Comparison of ENCODE assay signal across 10 cellular contexts in genomic region chr10:11551915-11552602, GRCh38. TPM values are rescaled to one million over a fixed set of nuclear protein-coding genes. Genes with fewer than 3 reads are reported as not detected.
DNase-seq lines count a peak whose midpoint lies in the region; ATAC-seq and TF ChIP-seq lines count a peak whose summit lies in the region.
"Had no signal": no experiment of that assay in that cellular context is flagged by ENCODE, and none has a peak within 500 bp of the region (broad histone marks: within the 10 kb centered on the region; RNA-seq: fewer than 3 reads in every experiment).

No MANE protein-coding gene starts in this region.

- intact Hi-C loops in PC-3 (cut with micrococcal nuclease): no loop called here
- intact Hi-C loops in esophagus squamous epithelium (cut with DNase I): no loop called here

- H3K4me3 ChIP-seq in PC-3 (ENCODE audit: low read length) (peak overlapping the region; percentile 42), esophagus squamous epithelium (no peak overlapping the region)

- no TSS peak for BruUV-seq in PC-3 (replicated peaks; lab: Mats Ljungman, UMichigan)

- peaks cover 55% of the 10 kb centered on the region for H3K79me2 ChIP-seq in PC-3 (ENCODE audit: low read length)

- H3K27ac ChIP-seq in PC-3 (ENCODE audit: low read length): peak overlapping the region; percentile 88
- H3K27ac ChIP-seq in esophagus squamous epithelium: peak overlapping the region; percentile 47 to 81 (median 72)
- H3K27ac ChIP-seq: parathyroid adenoma had no signal

- peak overlapping the region; percentile 76 for H3K4me2 ChIP-seq in PC-3 (ENCODE audit: low read length)

- H3K36me3 Mint-ChIP-seq in stimulated activated memory B cell treated with anti-CD40 and anti-IgM and Interleukin-4, amounts not matched to agents 10 μg/mL and 1 μg/mL and 100 μg/mL, for 72 hours: peaks cover 11% of the 10 kb centered on the region

- CTCF ChIA-PET in PC-3 (lab: Charles Lee): interaction anchor here (0.6 kb wide), 2 partner anchors 45 to 97 kb away, joined by 4 read pairs; no protein-coding TSS in a partner anchor

- H3K9ac ChIP-seq in PC-3 (ENCODE audit: low read length): peak overlapping the region; percentile 44
- H3K9ac ChIP-seq: parathyroid adenoma had no signal

- TF ChIP-seq CTCF in PC-3 (conservative IDR thresholded peaks at IDR 0.05; ENCODE audit: low read depth, low read length): no peak
- TF ChIP-seq CTCF in esophagus squamous epithelium (IDR thresholded peaks at IDR 0.05): no peak

- DNase-seq in NOMO-1 treated with DMSO at 0.1 percent for 48 hours (lab: John Stamatoyannopoulos, UW; ENCODE audit: unreplicated experiment): peak; percentile 74
- DNase-seq in NOMO-1 treated with dmso at 0.1 percent for 144 hours (lab: John Stamatoyannopoulos, UW; ENCODE audit: unreplicated experiment): no peak
- DNase-seq in PC-3: peak; percentile 79
- no peak for DNase-seq in esophagus squamous epithelium (lab: John Stamatoyannopoulos, UW)
- DNase-seq in mesenteric fat pad (ENCODE audit: low spot score): no peak

- TF ChIP-seq POLR2A in esophagus squamous epithelium (IDR thresholded peaks at IDR 0.05): no peak

- H3K4me1 Mint-ChIP-seq in stimulated activated memory B cell treated with anti-CD40 and anti-IgM and Interleukin-4, amounts not matched to agents 10 μg/mL and 1 μg/mL and 100 μg/mL, for 72 hours: peaks cover 74% of the 10 kb centered on the region

- H3K4me3 Mint-ChIP-seq in stimulated activated memory B cell treated with anti-CD40 and anti-IgM and Interleukin-4, amounts not matched to agents 10 μg/mL and 1 μg/mL and 100 μg/mL, for 72 hours: no peak overlapping the region
- H3K4me3 Mint-ChIP-seq: T-helper 1 cell treated with Interleukin-12 subunit alpha and Interleukin-12 subunit beta and Interleukin-4 antibody, amounts not matched to agents 30 μg/mL and 1 μg/mL, for 36 hours had no signal

- H3K4me1 ChIP-seq in PC-3 (ENCODE audit: insufficient read depth, low read length): peaks cover 26% of the 10 kb centered on the region
- peaks cover 0 to 36% (median 5%) of the 10 kb centered on the region in 3 donors for H3K4me1 ChIP-seq in esophagus squamous epithelium
- H3K4me1 ChIP-seq: parathyroid adenoma had no signal

- peak overlapping the region; percentile 85 for H3K27ac Mint-ChIP-seq in stimulated activated memory B cell treated with anti-CD40 and anti-IgM and Interleukin-4, amounts not matched to agents 10 μg/mL and 1 μg/mL and 100 μg/mL, for 72 hours
- H3K27ac Mint-ChIP-seq: T-helper 1 cell treated with Interleukin-12 subunit alpha and Interleukin-12 subunit beta and Interleukin-4 antibody, amounts not matched to agents 30 μg/mL and 1 μg/mL, for 36 hours had no signal

- no peaks in the 10 kb centered on the region for H3K27me3 Mint-ChIP-seq in stimulated activated memory B cell treated with anti-CD40 and anti-IgM and Interleukin-4, amounts not matched to agents 10 μg/mL and 1 μg/mL and 100 μg/mL, for 72 hours

- H4K20me1 ChIP-seq in PC-3 (ENCODE audit: low read length): no peaks in the 10 kb centered on the region

- ATAC-seq in PC-3 (peak; percentile 96), GM21381 (IDR thresholded peaks at IDR 0.05; ENCODE audit: unreplicated experiment) (no peak), HG02588 (IDR thresholded peaks at IDR 0.05; ENCODE audit: unreplicated experiment) (no peak)
- ATAC-seq in stimulated activated memory B cell treated with anti-CD40 and anti-IgM and Interleukin-4, amounts not matched to agents 10 μg/mL and 1 μg/mL and 100 μg/mL, for 72 hours: no peak

- WGBS in esophagus squamous epithelium, 2 donors: 20 to 34% methylated on average over 4 of the region's 4 CpGs

- no peaks in the 10 kb centered on the region for H3K9me2 ChIP-seq in PC-3 (replicated peaks; ENCODE audit: low read length)

- POLR2A ChIA-PET in PC-3 (lab: Charles Lee; ENCODE audit: unreplicated experiment): no interaction called here

- H3K36me3 ChIP-seq in PC-3 (ENCODE audit: low read depth, low read length) (no peaks in the 10 kb centered on the region), esophagus squamous epithelium (no peaks in the 10 kb centered on the region)

- peaks cover 3% of the 10 kb centered on the region for H3F3A ChIP-seq in PC-3 (ENCODE audit: low read length, unreplicated experiment)

- H2AFZ ChIP-seq in PC-3 (ENCODE audit: low read length): no peak overlapping the region
- H2AFZ ChIP-seq: parathyroid adenoma had no signal

- H3K27me3 ChIP-seq in PC-3 (ENCODE audit: low read length) (no peaks in the 10 kb centered on the region), esophagus squamous epithelium (no peaks in the 10 kb centered on the region)

- H3K9me3 ChIP-seq in PC-3 (ENCODE audit: low read length): no peaks in the 10 kb centered on the region
- no peaks in the 10 kb centered on the region for H3K9me3 ChIP-seq in esophagus squamous epithelium

- H3K9me3 Mint-ChIP-seq in stimulated activated memory B cell treated with anti-CD40 and anti-IgM and Interleukin-4, amounts not matched to agents 10 μg/mL and 1 μg/mL and 100 μg/mL, for 72 hours: peaks cover 8% of the 10 kb centered on the region
- H3K9me3 Mint-ChIP-seq: T-helper 1 cell treated with Interleukin-12 subunit alpha and Interleukin-12 subunit beta and Interleukin-4 antibody, amounts not matched to agents 30 μg/mL and 1 μg/mL, for 36 hours had no signal

RNA-seq across cellular contexts. Expression of gene USP6NL, which starts 59.4 kb away (rescaled TPM):
- total RNA-seq in PC-3 (2014; rRNA removed) (13.0 and 14.3 TPM in 2 replicates), esophagus squamous epithelium (10 to 100 TPM; 28.8 to 56.4 (median 34.0) TPM), mesenteric fat pad (18.6 TPM)

Comparison
In these comparisons a context has a peak if more than half of its experiments do, and no peak if none do; other contexts are left out.
1. DNase-seq: peak in NOMO-1 treated with DMSO at 0.1 percent for 48 hours (single experiment) and PC-3 (single experiment); none in NOMO-1 treated with dmso at 0.1 percent for 144 hours (single experiment), esophagus squamous epithelium (single experiment) and mesenteric fat pad (single experiment).